In genomic region chr16:30065112-30065942, GRCh38 we compare ENCODE assay signal across 1 cellular context.
TF ChIP-seq lines count a peak whose summit lies in the region.

ALDOA (plus strand) TSS chr16:30065760; CDS start chr16:30066898, 1,138 bp downstream.

TF ChIP-seq in GM12878, 131 proteins besides CTCF, POLR2A, EP300 and RAD21 (continued from another document):
- TF ChIP-seq IRF4 (IDR thresholded peaks at IDR 0.05; ENCODE audit: low read depth, low read length) = no peak
- TF ChIP-seq CBX5 (IDR thresholded peaks at IDR 0.05; ENCODE audit: low read depth) = no peak
- no peak for TF ChIP-seq KDM1A (IDR thresholded peaks at IDR 0.05; ENCODE audit: borderline replicate concordance)
- peak; percentile 63 for TF ChIP-seq SP1 (IDR thresholded peaks at IDR 0.05; ENCODE audit: low read depth, low read length)
- TF ChIP-seq FOXM1 (IDR thresholded peaks at IDR 0.05; ENCODE audit: low read depth, low read length) = no peak
- TF ChIP-seq NBN (IDR thresholded peaks at IDR 0.05) = no peak; the same call in none of the 2 replicates
- no peak for TF ChIP-seq ZNF592 (IDR thresholded peaks at IDR 0.05)
- peak; percentile 88 to 93 for TF ChIP-seq IKZF2 (IDR thresholded peaks at IDR 0.05)
- TF ChIP-seq ZBTB33 (IDR thresholded peaks at IDR 0.05) = no peak
- TF ChIP-seq MTA3 (IDR thresholded peaks at IDR 0.05; ENCODE audit: borderline replicate concordance, low read length) = no peak
- peak; percentile 97 for TF ChIP-seq ZNF687 (IDR thresholded peaks at IDR 0.05)
- no peak for TF ChIP-seq KAT2A (conservative IDR thresholded peaks at IDR 0.05; ENCODE audit: control insufficient read depth, low read depth, low read length)
- peak; percentile 91 for TF ChIP-seq MAX (IDR thresholded peaks at IDR 0.05; ENCODE audit: low read depth, low read length)
- TF ChIP-seq ZNF217 (IDR thresholded peaks at IDR 0.05) = no peak
- peak; percentile 95 for TF ChIP-seq RB1 (IDR thresholded peaks at IDR 0.05; ENCODE audit: borderline replicate concordance)
- TF ChIP-seq ZBTB11 (CRISPR knock-in tag; IDR thresholded peaks at IDR 0.05) = 0 out of 2 replicates have a peak, but pooled peaks have one; percentile 21
- no peak for TF ChIP-seq BCLAF1 (IDR thresholded peaks at IDR 0.05)
- TF ChIP-seq ZSCAN29 (IDR thresholded peaks at IDR 0.05) = no peak
- TF ChIP-seq ELK1 (IDR thresholded peaks at IDR 0.05; ENCODE audit: low read depth, low read length) = peak; percentile 82
- no peak for TF ChIP-seq ASH2L (IDR thresholded peaks at IDR 0.05; ENCODE audit: borderline replicate concordance, low read depth)
- TF ChIP-seq SUPT20H (IDR thresholded peaks at IDR 0.05; ENCODE audit: borderline replicate concordance, control insufficient read depth, low read depth, low read length) = no peak
- TF ChIP-seq SMARCA5 (IDR thresholded peaks at IDR 0.05) = peak; percentile 78
- TF ChIP-seq RCOR1 (conservative IDR thresholded peaks at IDR 0.05; ENCODE audit: low read depth, low read length) = no peak
- TF ChIP-seq WRNIP1 (IDR thresholded peaks at IDR 0.05; ENCODE audit: borderline replicate concordance, low read depth, low read length) = no peak
- TF ChIP-seq TCF7 (IDR thresholded peaks at IDR 0.05; ENCODE audit: borderline replicate concordance) = no peak
- 0 out of 3 replicates have a peak, but pooled peaks of 1 of the 2 experiments have one; percentile 37 for TF ChIP-seq EGR1 (IDR thresholded peaks at IDR 0.05; ENCODE audit: borderline replicate concordance in 1 of 2, low read depth in 2 of 2, low read length in 2 of 2)
- peak; percentile 95 for TF ChIP-seq HDGF (IDR thresholded peaks at IDR 0.05)
- 0 out of 2 replicates have a peak, but pooled peaks have one; percentile 43 for TF ChIP-seq RFX5 (IDR thresholded peaks at IDR 0.05; ENCODE audit: low read depth, low read length)
- TF ChIP-seq GABPA (IDR thresholded peaks at IDR 0.05; ENCODE audit: low read depth) = no peak
- TF ChIP-seq CBFB (IDR thresholded peaks at IDR 0.05; ENCODE audit: low read depth) = peak; percentile 14
- TF ChIP-seq ESRRA (IDR thresholded peaks at IDR 0.05; ENCODE audit: low read length) = no peak
- TF ChIP-seq GATAD2B (conservative IDR thresholded peaks at IDR 0.05; ENCODE audit: low read depth) = peak; percentile 94
- TF ChIP-seq TAF1 (IDR thresholded peaks at IDR 0.05; ENCODE audit: borderline replicate concordance, low read depth, low read length) = peak; percentile 62; the same call in 1 of the 2 replicates
- no peak for TF ChIP-seq SMC3 (IDR thresholded peaks at IDR 0.05; ENCODE audit: borderline replicate concordance, low read length)
- TF ChIP-seq SKIL (IDR thresholded peaks at IDR 0.05; ENCODE audit: low read depth, poor library complexity, severe bottlenecking) = no peak
